In the genomic region with DNA sequence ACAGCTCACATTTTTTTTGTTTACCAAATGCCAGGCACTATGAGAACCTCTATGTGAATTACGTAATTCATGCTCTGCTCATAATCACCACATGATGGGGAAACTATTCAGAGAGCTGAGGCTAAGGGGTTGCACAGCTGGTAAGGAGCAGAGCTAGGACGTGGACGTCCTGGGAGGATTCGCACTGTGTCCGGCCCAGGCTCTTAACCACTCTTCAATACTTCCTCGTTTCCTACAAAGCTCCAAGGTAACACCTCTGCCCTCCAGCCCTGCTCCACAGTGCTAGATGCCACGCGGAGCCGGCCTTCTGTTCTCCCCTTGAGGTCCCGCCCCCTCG, we compare ENCODE assay signal across 1 cellular context.
TF ChIP-seq lines count a peak whose summit lies in the region.

No MANE protein-coding gene starts in this region.

TF ChIP-seq in endothelial cell of umbilical vein, 7 proteins besides CTCF, POLR2A, EP300 and RAD21 (continued from another document):
- no peak for TF ChIP-seq POLR2AphosphoS5 (IDR thresholded peaks at IDR 0.05; ENCODE audit: insufficient read depth, low read depth, low read length)
- TF ChIP-seq GATA2 (IDR thresholded peaks at IDR 0.05; ENCODE audit: insufficient read depth, insufficient read length, low read depth, low read length) = no peak
